9 cellular contexts compared by ENCODE assay signal in the genomic region with DNA sequence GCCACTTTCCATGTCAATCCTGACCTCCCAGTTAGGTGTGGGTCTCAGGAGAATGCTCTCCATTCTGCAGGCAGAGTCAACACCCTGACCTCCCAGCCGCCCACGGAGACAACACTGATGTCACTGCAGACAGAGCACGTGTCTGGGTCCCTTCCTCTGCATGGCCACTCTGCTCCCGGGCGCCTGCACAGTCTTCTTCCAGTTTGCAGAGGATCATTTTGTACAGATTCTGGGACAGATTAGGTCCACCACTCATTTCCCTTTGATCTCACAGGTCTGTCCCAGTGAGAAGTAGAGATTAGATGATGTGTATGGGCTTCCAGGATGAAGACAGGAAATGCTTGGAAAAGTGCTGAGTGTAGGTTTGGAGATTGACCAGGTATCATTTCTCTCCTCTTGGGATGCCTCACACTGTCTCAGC. TPM values are rescaled to one million over a fixed set of nuclear protein-coding genes. Genes with fewer than 3 reads are reported as not detected.
DNase-seq lines count a peak whose midpoint lies in the region; ATAC-seq and TF ChIP-seq lines count a peak whose summit lies in the region.
"Had no signal": no experiment of that assay in that cellular context is flagged by ENCODE, and none has a peak within 500 bp of the region (broad histone marks: within the 10 kb centered on the region; RNA-seq: fewer than 3 reads in every experiment).

No MANE protein-coding gene starts in this region.

- peak overlapping the region; percentile 52 for H3K4me2 ChIP-seq in osteoblast (ENCODE audit: insufficient read depth, low read length)

- no peak for ATAC-seq in GM18511 (IDR thresholded peaks at IDR 0.05; ENCODE audit: unreplicated experiment)
- no peak for ATAC-seq in GM21515 (IDR thresholded peaks at IDR 0.05; ENCODE audit: unreplicated experiment)

- TF ChIP-seq CTCF in osteoblast (IDR thresholded peaks at IDR 0.05; ENCODE audit: extremely low read depth, low read depth, low read length) (no peak), endodermal cell (conservative IDR thresholded peaks at IDR 0.05) (no peak)

- no peaks in the 10 kb centered on the region for H3K27me3 ChIP-seq in osteoblast (ENCODE audit: insufficient read depth, low read length)
- peaks cover 7% of the 10 kb centered on the region for H3K27me3 ChIP-seq in endodermal cell (ENCODE audit: control insufficient read depth, insufficient read depth, low read length, poor library complexity, severe bottlenecking)

- no peaks in the 10 kb centered on the region for H3K9me3 ChIP-seq in osteoblast (ENCODE audit: low read depth, low read length)
- H3K9me3 ChIP-seq in endodermal cell (ENCODE audit: control insufficient read depth, low read length), result no peaks in the 10 kb centered on the region

- H3K79me2 ChIP-seq in osteoblast (ENCODE audit: insufficient read depth, low read length), result no peaks in the 10 kb centered on the region

- peak overlapping the region; percentile 87 for H3K27ac ChIP-seq in osteoblast (ENCODE audit: low read depth, low read length)
- H3K27ac ChIP-seq in endodermal cell (ENCODE audit: low read depth, low read length), result no peak overlapping the region

- H3K9ac ChIP-seq in endodermal cell (ENCODE audit: extremely low read depth, low read length, poor library complexity, severe bottlenecking), result no peak overlapping the region

- H2AFZ ChIP-seq in osteoblast (ENCODE audit: low read length), result peak overlapping the region; percentile 64

- H3K9me3 Mint-ChIP-seq in endodermal cell, result no peaks in the 10 kb centered on the region

- no peaks in the 10 kb centered on the region for H4K20me1 ChIP-seq in osteoblast (ENCODE audit: insufficient read depth, low read length)

- DNase-seq in DMS53 (lab: John Stamatoyannopoulos, UW), result peak; percentile 65
- peak; percentile 15 to 66 for DNase-seq in SHP77 (lab: John Stamatoyannopoulos, UW)
- peak; percentile 92 for DNase-seq in globus pallidus (ENCODE audit: low spot score)
- peak; percentile 86 for DNase-seq in osteoblast (ENCODE audit: insufficient read length, low spot score, missing footprints)
- DNase-seq in erythroblast (lab: John Stamatoyannopoulos, UW), result no peak
- no peak for DNase-seq in endodermal cell
- DNase-seq: activated naive CD4-positive, alpha-beta T cell had no signal

- H3K27me3 Mint-ChIP-seq in endodermal cell (ENCODE audit: insufficient read depth), result peaks cover 8% of the 10 kb centered on the region

- H3K4me1 Mint-ChIP-seq in endodermal cell, result peaks cover 6% of the 10 kb centered on the region

- TF ChIP-seq POLR2A in erythroblast (IDR thresholded peaks at IDR 0.05; ENCODE audit: low read length), result no peak

- no peaks in the 10 kb centered on the region for H3K36me3 Mint-ChIP-seq in endodermal cell (ENCODE audit: low read depth)

- H3K36me3 ChIP-seq in osteoblast (ENCODE audit: insufficient read depth, low read length) (no peaks in the 10 kb centered on the region), endodermal cell (ENCODE audit: control insufficient read depth, insufficient read depth, low read length) (no peaks in the 10 kb centered on the region)

- H3K4me1 ChIP-seq in osteoblast (ENCODE audit: insufficient read depth, low read length), result peaks cover 27% of the 10 kb centered on the region
- peaks cover 5% of the 10 kb centered on the region for H3K4me1 ChIP-seq in endodermal cell (ENCODE audit: control insufficient read depth, insufficient read depth, low read length)

- H3K4me3 Mint-ChIP-seq in endodermal cell, result no peak overlapping the region

- peak overlapping the region; percentile 29 for H3K4me3 ChIP-seq in osteoblast (ENCODE audit: insufficient read depth, low read length)
- no peak overlapping the region for H3K4me3 ChIP-seq in endodermal cell (ENCODE audit: low read length)

- no peak overlapping the region for H3K27ac Mint-ChIP-seq in endodermal cell

- WGBS in endodermal cell (ENCODE audit: insufficient coverage in 1 of 2, insufficient read length in 1 of 2), 2 experiments, result 90 to 93% methylated on average over 5 of the region's 5 CpGs

RNA-seq across cellular contexts. Expression of gene MYBPHL, which starts 8.1 kb away (rescaled TPM):
- not detected in 2 replicates for total RNA-seq in osteoblast
- total RNA-seq in endodermal cell, result not detected
- not detected for polyA plus RNA-seq in endodermal cell (2013, experiment 1 of 2)
- polyA plus RNA-seq in endodermal cell (2013, experiment 2 of 2), result not detected

RNA-seq across cellular contexts. Expression of gene PSRC1, which starts 15.7 kb away (rescaled TPM):
- total RNA-seq in osteoblast (5.4 and 5.9 TPM in 2 replicates), endodermal cell (10 to 100 TPM; 38.5 to 72.7 TPM)
- polyA plus RNA-seq in endodermal cell (2013, experiment 1 of 2), result 91.5 TPM
- polyA plus RNA-seq in endodermal cell (2013, experiment 2 of 2), result 92.2 TPM

RNA-seq across cellular contexts. Expression of gene CELSR2, which starts 49.3 kb away (rescaled TPM):
- total RNA-seq in osteoblast (1.4 and 1.5 TPM in 2 replicates), endodermal cell (10 to 100 TPM; 16.1 to 20.2 TPM)
- polyA plus RNA-seq in endodermal cell (2013, experiment 1 of 2), result 72.5 TPM
- polyA plus RNA-seq in endodermal cell (2013, experiment 2 of 2), result 63.1 TPM

Comparison
In these comparisons a context has a peak if more than half of its experiments do, and no peak if none do; other contexts are left out.
1. DNase-seq: peak in DMS53 (single experiment), SHP77 (2 of 2), globus pallidus (single experiment) and osteoblast (single experiment); none in erythroblast (0 of 2) and endodermal cell (single experiment).